Comparison of ENCODE assay signal across 25 cellular contexts in genomic region chr12:78095623-78096022, GRCh38.
DNase-seq lines count a peak whose midpoint lies in the region; ATAC-seq and TF ChIP-seq lines count a peak whose summit lies in the region.
"Had no signal": no experiment of that assay in that cellular context is flagged by ENCODE, and none has a peak within 500 bp of the region (broad histone marks: within the 10 kb centered on the region; RNA-seq: fewer than 3 reads in every experiment).

No MANE protein-coding gene starts in this region.

- H3K27ac ChIP-seq in IMR-90 (ENCODE audit: insufficient read depth, low read length) (no peak overlapping the region), PC-3 (ENCODE audit: low read length) (no peak overlapping the region), epithelial cell of prostate (peak overlapping the region; percentile 71), neuronal stem cell (replicated peaks; ENCODE audit: low read length) (no peak overlapping the region), heart left ventricle (no peak overlapping the region)
- H3K27ac ChIP-seq: KMS-11, RWPE1 had no signal

- no peak for DNase-seq in IMR-90
- peak; percentile 48 for DNase-seq in PC-3
- peak; percentile 68 for DNase-seq in epithelial cell of prostate (ENCODE audit: low read depth, low spot score)
- no peak for DNase-seq in neuronal stem cell (ENCODE audit: low spot score)
- DNase-seq in NCI-H1694 treated with DMSO at 0.1 percent for 48 hours (lab: John Stamatoyannopoulos, UW): no peak
- DNase-seq in heart left ventricle: no peak
- DNase-seq: C1 segment of cervical spinal cord; Caco-2; CD8-positive, alpha-beta T cell; DMS79 treated with DMSO at 0.1 percent for 48 hours; GOT3; HFFc6; MM.1S; NCI-H1105; NCI-H1436 treated with DMSO at 0.1 percent for 48 hours; NCI-H1930; NCI-H2107; NCI-H446; NCI-H524 treated with DMSO at 0.1 percent for 48 hours; NCI-H82; SHP77 treated with DMSO at 0.1 percent for 48 hours had no signal

- H3K4ac ChIP-seq in IMR-90 (ENCODE audit: low read depth, low read length) (no peak overlapping the region), neuronal stem cell (ENCODE audit: low read length) (peak overlapping the region; percentile 30)

- peaks cover 3% of the 10 kb centered on the region; the same call in 1 of the 2 replicates for H3K9me1 ChIP-seq in IMR-90 (ENCODE audit: insufficient read depth, low read length)

- H2AFZ ChIP-seq in IMR-90 (replicated peaks; ENCODE audit: low read length, poor library complexity): no peak overlapping the region
- H2AFZ ChIP-seq in PC-3 (ENCODE audit: low read length): no peak overlapping the region
- H2AFZ ChIP-seq in neuronal stem cell (ENCODE audit: low read length): no peak overlapping the region

- H4K8ac ChIP-seq in IMR-90 (ENCODE audit: low read depth in 2 of 2, low read length in 2 of 2): no peak overlapping the region
- H4K8ac ChIP-seq in neuronal stem cell (ENCODE audit: low read depth, low read length): no peak overlapping the region

- no peak overlapping the region for H2BK20ac ChIP-seq in IMR-90 (ENCODE audit: low read depth, low read length)

- no peaks in the 10 kb centered on the region for H3K79me2 ChIP-seq in PC-3 (ENCODE audit: low read length)

- H3K4me2 ChIP-seq in IMR-90 (ENCODE audit: low read depth, low read length) (no peak overlapping the region), PC-3 (ENCODE audit: low read length) (no peak overlapping the region), neuronal stem cell (ENCODE audit: insufficient read depth, low read length, poor library complexity, severe bottlenecking) (no peak overlapping the region)
- H3K4me2 ChIP-seq: KMS-11 had no signal

- H3F3A ChIP-seq in PC-3 (ENCODE audit: low read length, unreplicated experiment): no peaks in the 10 kb centered on the region

- H4K5ac ChIP-seq in IMR-90 (ENCODE audit: low read depth, low read length): no peak overlapping the region

- H3K56ac ChIP-seq in IMR-90 (ENCODE audit: extremely low read depth, insufficient read depth, low read length): no peak overlapping the region

- intact Hi-C loops in IMR-90 (cut with micrococcal nuclease): loop anchor here (5.0 kb wide), 1 partner anchor 93 kb away; no protein-coding TSS in a partner anchor
- intact Hi-C loops in PC-3 (cut with micrococcal nuclease): loop anchor here (5.0 kb wide), 1 partner anchor 93 kb away; no protein-coding TSS in a partner anchor
- intact Hi-C loops in heart left ventricle (cut with DNase I): loop anchor here in 1 of 10 donors (10.0 kb wide), 1 partner anchor 91 kb away; no protein-coding TSS in a partner anchor

- H3K18ac ChIP-seq in IMR-90 (ENCODE audit: low read depth, low read length) (no peak overlapping the region), neuronal stem cell (ENCODE audit: low read length) (no peak overlapping the region)

- POLR2A ChIA-PET in IMR-90 (lab: Charles Lee; ENCODE audit: unreplicated experiment): no interaction called here
- POLR2A ChIA-PET in PC-3 (lab: Charles Lee; ENCODE audit: unreplicated experiment): no interaction called here

- no peak for TF ChIP-seq CTCF in IMR-90 (conservative IDR thresholded peaks at IDR 0.05; ENCODE audit: low read depth, low read length)
- TF ChIP-seq CTCF in PC-3 (conservative IDR thresholded peaks at IDR 0.05; ENCODE audit: low read depth, low read length): no peak
- TF ChIP-seq CTCF in heart left ventricle (IDR thresholded peaks at IDR 0.05): no peak

- H3K4me1 ChIP-seq in IMR-90 (ENCODE audit: control insufficient read depth, insufficient read depth, low read length) (peaks cover 4% of the 10 kb centered on the region), PC-3 (ENCODE audit: insufficient read depth, low read length) (peaks cover 4% of the 10 kb centered on the region; the same call in 1 of the 2 replicates), neuronal stem cell (ENCODE audit: control insufficient read depth in 2 of 2, insufficient read depth in 1 of 2, low read depth in 1 of 2, low read length in 2 of 2) (no peaks in the 10 kb centered on the region), heart left ventricle (no peaks in the 10 kb centered on the region)
- H3K4me1 ChIP-seq: Caco-2, HAP-1 had no signal

- H3K9ac ChIP-seq in IMR-90 (ENCODE audit: low read depth, low read length) (no peak overlapping the region), PC-3 (ENCODE audit: low read length) (no peak overlapping the region), neuronal stem cell (ENCODE audit: low read depth, low read length, poor library complexity) (no peak overlapping the region)
- H3K9ac ChIP-seq: KMS-11 had no signal

- H2AK5ac ChIP-seq in IMR-90 (ENCODE audit: low read depth, low read length): no peak overlapping the region
- no peak overlapping the region for H2AK5ac ChIP-seq in neuronal stem cell (ENCODE audit: low read depth, low read length)

- H2BK120ac ChIP-seq in IMR-90 (ENCODE audit: low read depth, low read length) (no peak overlapping the region), neuronal stem cell (ENCODE audit: low read depth, low read length) (no peak overlapping the region)

- 100% methylated on average over 1 of the region's 1 CpG; no CpG with 5 or more reads in 1 of the 2 experiments for WGBS in IMR-90 (ENCODE audit: extremely low coverage in 2 of 2, insufficient read length in 1 of 2), 2 experiments
- whole genome bisulfite sequencing in neuronal stem cell (ENCODE audit: extremely low coverage in 2 of 2, insufficient read length in 2 of 2, insufficient replicate concordance in 1 of 2), 2 donors: no CpG with 5 or more reads among the region's 1 CpG
- 96 to 100% (median 98%) methylated on average over 1 of the region's 1 CpG for WGBS in heart left ventricle, 4 donors

- H4K91ac ChIP-seq in IMR-90 (ENCODE audit: insufficient read depth, low read depth, low read length): no peak overlapping the region
- H4K91ac ChIP-seq in neuronal stem cell (ENCODE audit: low read depth, low read length, poor library complexity): no peak overlapping the region

- TF ChIP-seq POLR2A in IMR-90 (IDR thresholded peaks at IDR 0.05; ENCODE audit: low read depth, low read length): no peak
- TF ChIP-seq POLR2A in heart left ventricle (IDR thresholded peaks at IDR 0.05): no peak

- H4K20me1 ChIP-seq in IMR-90 (ENCODE audit: insufficient read depth, low read length) (no peaks in the 10 kb centered on the region), PC-3 (ENCODE audit: low read length) (no peaks in the 10 kb centered on the region)

- no peak overlapping the region for H2AK9ac ChIP-seq in IMR-90 (replicated peaks; ENCODE audit: low read depth, low read length, poor library complexity)

- dilution Hi-C loops in IMR-90 (cut with HindIII; ENCODE audit: low sequenced_read_pairs, unreplicated experiment): no loop called here

- H3K14ac ChIP-seq in IMR-90 (replicated peaks; ENCODE audit: low read depth, low read length) (no peak overlapping the region), neuronal stem cell (ENCODE audit: low read length) (no peak overlapping the region)

- H3K79me1 ChIP-seq in IMR-90 (ENCODE audit: low read depth in 1 of 2, low read length in 2 of 2): peaks cover 0 to 16% of the 10 kb centered on the region in 2 experiments; a peak in 3 of 4 replicates
- H3K79me1 ChIP-seq in neuronal stem cell (ENCODE audit: low read depth, low read length): no peaks in the 10 kb centered on the region

- no peak for TF ChIP-seq RAD21 in IMR-90 (IDR thresholded peaks at IDR 0.05; ENCODE audit: low read length)

- no peak overlapping the region for H3K23ac ChIP-seq in IMR-90 (ENCODE audit: low read depth, low read length)
- no peak overlapping the region for H3K23ac ChIP-seq in neuronal stem cell (ENCODE audit: low read depth, low read length, poor library complexity)

- H2BK5ac ChIP-seq in IMR-90 (ENCODE audit: low read depth, low read length, poor library complexity, severe bottlenecking) (no peak overlapping the region), neuronal stem cell (ENCODE audit: low read length) (no peak overlapping the region)

- H3K4me3 ChIP-seq in IMR-90 (ENCODE audit: insufficient read depth, low read depth, low read length): no peak overlapping the region
- H3K4me3 ChIP-seq in PC-3 (ENCODE audit: low read length): no peak overlapping the region
- H3K4me3 ChIP-seq in neuronal stem cell (ENCODE audit: low read length in 2 of 2): no peak overlapping the region
- H3K4me3 ChIP-seq in heart left ventricle: no peak overlapping the region
- H3K4me3 ChIP-seq: HAP-1 had no signal

- ATAC-seq in IMR-90 (ENCODE audit: low read depth) (no peak), PC-3 (peak; percentile 45), heart left ventricle (no peak), HG03280 (IDR thresholded peaks at IDR 0.05; ENCODE audit: unreplicated experiment) (no peak)
- ATAC-seq: CD8-positive, alpha-beta T cell had no signal

- in situ Hi-C loops in IMR-90 (cut with MboI; ENCODE audit: low sequenced_read_pairs): no loop called here

- no peaks in the 10 kb centered on the region for H3K9me3 ChIP-seq in IMR-90 (ENCODE audit: control insufficient read depth, insufficient read depth, low read length)
- no peaks in the 10 kb centered on the region for H3K9me3 ChIP-seq in PC-3 (ENCODE audit: low read length)
- H3K9me3 ChIP-seq in neuronal stem cell (replicated peaks in 1 of 2; ENCODE audit: control insufficient read depth in 2 of 2, insufficient read depth in 1 of 2, low read depth in 1 of 2, low read length in 2 of 2): peaks cover 0 to 1% of the 10 kb centered on the region in 2 donors
- no peaks in the 10 kb centered on the region for H3K9me3 ChIP-seq in heart left ventricle
- H3K9me3 ChIP-seq: Caco-2, HAP-1 had no signal

- H3K36me3 ChIP-seq in IMR-90 (ENCODE audit: control insufficient read depth, insufficient read depth, low read length) (no peaks in the 10 kb centered on the region; the same call in 1 of the 2 replicates), PC-3 (ENCODE audit: low read depth, low read length) (no peaks in the 10 kb centered on the region), neuronal stem cell (replicated peaks in 1 of 2; ENCODE audit: control insufficient read depth in 2 of 2, insufficient read depth in 2 of 2, low read length in 2 of 2) (no peaks in the 10 kb centered on the region), heart left ventricle (no peaks in the 10 kb centered on the region)
- H3K36me3 ChIP-seq: HAP-1 had no signal

- no peak overlapping the region for H2BK12ac ChIP-seq in neuronal stem cell (ENCODE audit: low read length)

- H2BK15ac ChIP-seq in IMR-90 (ENCODE audit: low read depth, low read length) (no peak overlapping the region), neuronal stem cell (ENCODE audit: low read length) (no peak overlapping the region)

- H3K27me3 ChIP-seq in IMR-90 (ENCODE audit: control insufficient read depth, insufficient read depth, low read length) (no peaks in the 10 kb centered on the region), PC-3 (ENCODE audit: low read length) (no peaks in the 10 kb centered on the region), neuronal stem cell (ENCODE audit: control insufficient read depth in 3 of 3, insufficient read depth in 3 of 3, low read depth in 1 of 3, low read length in 3 of 3) (no peaks in the 10 kb centered on the region), heart left ventricle (no peaks in the 10 kb centered on the region)

- H3K9me2 ChIP-seq in PC-3 (replicated peaks; ENCODE audit: low read length): no peaks in the 10 kb centered on the region

- CTCF ChIA-PET in IMR-90 (lab: Yijun Ruan, JAX): no interaction called here
- CTCF ChIA-PET in PC-3 (lab: Charles Lee): no interaction called here

- BruUV-seq in IMR-90 (replicated peaks; lab: Mats Ljungman, UMichigan): no TSS peak
- no TSS peak for BruUV-seq in PC-3 (replicated peaks; lab: Mats Ljungman, UMichigan)

TF ChIP-seq in IMR-90, 13 proteins besides CTCF, POLR2A, EP300 and RAD21 (continues in another document):
- no peak for TF ChIP-seq NFE2L2 (IDR thresholded peaks at IDR 0.05; ENCODE audit: low read depth, low read length)

Comparison
In these comparisons a context has a peak if more than half of its experiments do, and no peak if none do; other contexts are left out.
1. DNase-seq: peak in PC-3 (single experiment) and epithelial cell of prostate (single experiment); none in IMR-90 (single experiment), neuronal stem cell (single experiment), NCI-H1694 treated with DMSO at 0.1 percent for 48 hours (single experiment) and heart left ventricle (0 of 5).